Comparison of ENCODE assay signal across 19 cellular contexts in genomic region chrX:148700021-148700420, GRCh38.
"Had no signal": no experiment of that assay in that cellular context is flagged by ENCODE, and none has a peak within 500 bp of the region (broad histone marks: within the 10 kb centered on the region; RNA-seq: fewer than 3 reads in every experiment).

No MANE protein-coding gene starts in this region.

- H3K27me3 ChIP-seq: heart right ventricle, spleen, tibial artery, upper lobe of left lung, uterus had no signal

- H3K27ac ChIP-seq: heart right ventricle, spleen, tibial artery, upper lobe of left lung, uterus had no signal

- H3K9me3 ChIP-seq: heart right ventricle, spleen, tibial artery, upper lobe of left lung had no signal

- ATAC-seq: heart right ventricle; naive thymus-derived CD8-positive, alpha-beta T cell; sciatic nerve; stimulated activated memory B cell treated with anti-CD40 and anti-IgM and Interleukin-4, amounts not matched to agents 10 μg/mL and 1 μg/mL and 100 μg/mL, for 72 hours had no signal

- H3K4me1 Mint-ChIP-seq: endodermal cell; naive thymus-derived CD8-positive, alpha-beta T cell had no signal

- H3K36me3 ChIP-seq: heart right ventricle, spleen, tibial artery, upper lobe of left lung, uterus had no signal

- H3K4me3 ChIP-seq: heart right ventricle, spleen, tibial artery, upper lobe of left lung, uterus had no signal

- H3K27ac Mint-ChIP-seq: endodermal cell; stimulated activated memory B cell treated with anti-CD40 and anti-IgM and Interleukin-4, amounts not matched to agents 10 μg/mL and 1 μg/mL and 100 μg/mL, for 72 hours; stimulated activated naive CD8-positive, alpha-beta T cell treated with anti-CD3 and anti-CD28 coated beads, Interleukin-15, Interleukin-2, amounts not matched to agents 100 ng/mL and 50 ng/mL, for 24 hours had no signal

- H3K36me3 Mint-ChIP-seq: naive thymus-derived CD8-positive, alpha-beta T cell; stimulated activated memory B cell treated with anti-CD40 and anti-IgM and Interleukin-4, amounts not matched to agents 10 μg/mL and 1 μg/mL and 100 μg/mL, for 72 hours had no signal

- H3K4me1 ChIP-seq: heart right ventricle, spleen, tibial artery, upper lobe of left lung, uterus had no signal

- H3K4me3 Mint-ChIP-seq: endodermal cell; naive thymus-derived CD8-positive, alpha-beta T cell; stimulated activated memory B cell treated with anti-CD40 and anti-IgM and Interleukin-4, amounts not matched to agents 10 μg/mL and 1 μg/mL and 100 μg/mL, for 72 hours; stimulated activated naive CD8-positive, alpha-beta T cell treated with anti-CD3 and anti-CD28 coated beads, Interleukin-15, Interleukin-2, amounts not matched to agents 100 ng/mL and 50 ng/mL, for 24 hours had no signal

- DNase-seq: effector CD4-positive, alpha-beta T cell; endodermal cell; erythroblast; heart right ventricle; hypothalamus; kidney glomerular epithelial cell; mammary epithelial cell; naive thymus-derived CD8-positive, alpha-beta T cell; posterior cingulate gyrus; spleen; stimulated activated CD4-positive, alpha-beta T cell treated with anti-CD3 and anti-CD28 coated beads, Interleukin-15, amount 100 ng/mL, for 24 hours; stimulated activated CD4-positive, alpha-beta T cell treated with anti-CD3 and anti-CD28 coated beads, Interleukin-1b, Interleukin-23, amount 100 ng/mL, for 48 hours; stimulated activated CD4-positive, alpha-beta T cell treated with anti-CD3 and anti-CD28 coated beads, Interleukin-4, amount 100 ng/mL, for 24 hours; tibial artery; upper lobe of left lung; uterus had no signal

- H3K9me3 Mint-ChIP-seq: naive thymus-derived CD8-positive, alpha-beta T cell; stimulated activated memory B cell treated with anti-CD40 and anti-IgM and Interleukin-4, amounts not matched to agents 10 μg/mL and 1 μg/mL and 100 μg/mL, for 72 hours; stimulated activated naive CD8-positive, alpha-beta T cell treated with anti-CD3 and anti-CD28 coated beads, Interleukin-15, Interleukin-2, amounts not matched to agents 100 ng/mL and 50 ng/mL, for 24 hours had no signal

- H3K27me3 Mint-ChIP-seq: naive thymus-derived CD8-positive, alpha-beta T cell; stimulated activated naive CD8-positive, alpha-beta T cell treated with anti-CD3 and anti-CD28 coated beads, Interleukin-15, Interleukin-2, amounts not matched to agents 100 ng/mL and 50 ng/mL, for 24 hours had no signal
